ENCODE assay signal across 8 cellular contexts in genomic region chr2:9002313-9002636, GRCh38. TPM values are rescaled to one million over a fixed set of nuclear protein-coding genes. Genes with fewer than 3 reads are reported as not detected.
DNase-seq lines count a peak whose midpoint lies in the region; ATAC-seq and TF ChIP-seq lines count a peak whose summit lies in the region.

No MANE protein-coding gene starts in this region.

- H3K27ac ChIP-seq in hepatocyte = no peak overlapping the region
- peak overlapping the region in 1 of 2 donors; percentile 6 for H3K27ac ChIP-seq in aorta (ENCODE audit: low read depth in 1 of 2, low read length in 2 of 2)

- H3K4me3 Mint-ChIP-seq in activated naive CD8-positive, alpha-beta T cell = peak overlapping the region; percentile 86
- peak overlapping the region; percentile 62 for H3K4me3 Mint-ChIP-seq in stimulated activated effector memory CD8-positive, alpha-beta T cell treated with anti-CD3 and anti-CD28 coated beads, Interleukin-12 subunit alpha, Interleukin-12 subunit beta, amount 100 ng/mL, for 72 hours

- 28% methylated on average over 5 of the region's 7 CpGs for WGBS in hepatocyte (ENCODE audit: low lambda C conversion rate, missing lambda C conversion rate)
- 70 to 72% methylated on average over 7 of the region's 7 CpGs for WGBS in aorta, 2 donors

- H3K9me3 ChIP-seq in hepatocyte (ENCODE audit: low read depth) (no peaks in the 10 kb centered on the region), aorta (ENCODE audit: control insufficient read depth, low read length) (no peaks in the 10 kb centered on the region)

- H3K4me1 ChIP-seq in hepatocyte (ENCODE audit: insufficient read depth) (no peaks in the 10 kb centered on the region), aorta (ENCODE audit: control insufficient read depth in 1 of 2, insufficient read depth in 2 of 2, low read length in 2 of 2) (no peaks in the 10 kb centered on the region)

- H3K27me3 ChIP-seq in hepatocyte (no peaks in the 10 kb centered on the region), aorta (ENCODE audit: control insufficient read depth in 1 of 2, insufficient read depth in 2 of 2, low read length in 1 of 2) (no peaks in the 10 kb centered on the region)

- intact Hi-C loops in aorta (cut with DNase I) = loop anchor here in 1 of 2 donors (10.0 kb wide), 1 partner anchor 167 kb away; the partner anchor contains the start of gene KIDINS220

- DNase-seq in NCI-H2227 treated with DMSO at 0.1 percent for 48 hours (lab: John Stamatoyannopoulos, UW) (peak; percentile 3), NCI-H2227 (lab: John Stamatoyannopoulos, UW; ENCODE audit: unreplicated experiment) (no peak), hepatocyte (ENCODE audit: low spot score) (no peak), aorta (no peak), ecto neural progenitor cell (ENCODE audit: low spot score) (no peak), SIG-M5 (lab: John Stamatoyannopoulos, UW) (no peak)
- DNase-seq in stimulated activated effector memory CD8-positive, alpha-beta T cell treated with anti-CD3 and anti-CD28 coated beads, Interleukin-12 subunit alpha, Interleukin-12 subunit beta, amount 100 ng/mL, for 72 hours (ENCODE audit: low spot score in 2 of 2) = no peak

- H3K4me2 ChIP-seq in hepatocyte = peak overlapping the region; percentile 93

- no peaks in the 10 kb centered on the region for H3K9me3 Mint-ChIP-seq in activated naive CD8-positive, alpha-beta T cell (ENCODE audit: low read depth)
- no peaks in the 10 kb centered on the region for H3K9me3 Mint-ChIP-seq in stimulated activated effector memory CD8-positive, alpha-beta T cell treated with anti-CD3 and anti-CD28 coated beads, Interleukin-12 subunit alpha, Interleukin-12 subunit beta, amount 100 ng/mL, for 72 hours

- H3K36me3 Mint-ChIP-seq in activated naive CD8-positive, alpha-beta T cell = no peaks in the 10 kb centered on the region
- no peaks in the 10 kb centered on the region for H3K36me3 Mint-ChIP-seq in stimulated activated effector memory CD8-positive, alpha-beta T cell treated with anti-CD3 and anti-CD28 coated beads, Interleukin-12 subunit alpha, Interleukin-12 subunit beta, amount 100 ng/mL, for 72 hours

- peak overlapping the region; percentile 90 for H3K4me3 ChIP-seq in hepatocyte
- no peak overlapping the region for H3K4me3 ChIP-seq in aorta (ENCODE audit: low read length in 2 of 2)

- no peaks in the 10 kb centered on the region for H3K36me3 ChIP-seq in hepatocyte (replicated peaks; ENCODE audit: insufficient read depth, low read depth)
- no peaks in the 10 kb centered on the region for H3K36me3 ChIP-seq in aorta (ENCODE audit: control insufficient read depth in 1 of 2, insufficient read depth in 2 of 2, low read length in 1 of 2)

- no peak for ATAC-seq in stimulated activated effector memory CD8-positive, alpha-beta T cell treated with anti-CD3 and anti-CD28 coated beads, Interleukin-12 subunit alpha, Interleukin-12 subunit beta, amount 100 ng/mL, for 72 hours
- ATAC-seq in aorta (ENCODE audit: low FRiP score) = no peak

- H3K4me1 Mint-ChIP-seq in activated naive CD8-positive, alpha-beta T cell (ENCODE audit: low read depth) = peaks cover 14% of the 10 kb centered on the region
- H3K4me1 Mint-ChIP-seq in stimulated activated effector memory CD8-positive, alpha-beta T cell treated with anti-CD3 and anti-CD28 coated beads, Interleukin-12 subunit alpha, Interleukin-12 subunit beta, amount 100 ng/mL, for 72 hours = peaks cover 5% of the 10 kb centered on the region

- no peaks in the 10 kb centered on the region for H4K20me1 ChIP-seq in hepatocyte (ENCODE audit: insufficient read depth, poor library complexity, severe bottlenecking)

- H2AFZ ChIP-seq in hepatocyte = peak overlapping the region; percentile 74

- TF ChIP-seq CTCF in hepatocyte (IDR thresholded peaks at IDR 0.05; ENCODE audit: poor library complexity) = no peak

- no peaks in the 10 kb centered on the region for H3K9me2 ChIP-seq in hepatocyte (replicated peaks; ENCODE audit: insufficient read depth)

- H3K27me3 Mint-ChIP-seq in activated naive CD8-positive, alpha-beta T cell = peaks cover 4% of the 10 kb centered on the region

- H3K27ac Mint-ChIP-seq in activated naive CD8-positive, alpha-beta T cell = no peak overlapping the region
- H3K27ac Mint-ChIP-seq in stimulated activated effector memory CD8-positive, alpha-beta T cell treated with anti-CD3 and anti-CD28 coated beads, Interleukin-12 subunit alpha, Interleukin-12 subunit beta, amount 100 ng/mL, for 72 hours = no peak overlapping the region

- H3K79me2 ChIP-seq in hepatocyte = peaks cover 58% of the 10 kb centered on the region

RNA-seq across cellular contexts. Expression of gene MBOAT2, which starts 1.2 kb away (rescaled TPM):
- 14.1 and 35.2 TPM in 2 replicates for total RNA-seq in hepatocyte
- 22.8 and 32.5 TPM in 2 replicates for polyA plus RNA-seq in hepatocyte
- total RNA-seq in aorta = 10 to 100 TPM; 18.4 to 26.3 TPM
- polyA plus RNA-seq in aorta = 10 to 100 TPM in 1 of 2 donors, 1 to 10 TPM in 1; 5.0 to 11.6 TPM
